Comparison of ENCODE assay signal across 11 cellular contexts in the genomic region with DNA sequence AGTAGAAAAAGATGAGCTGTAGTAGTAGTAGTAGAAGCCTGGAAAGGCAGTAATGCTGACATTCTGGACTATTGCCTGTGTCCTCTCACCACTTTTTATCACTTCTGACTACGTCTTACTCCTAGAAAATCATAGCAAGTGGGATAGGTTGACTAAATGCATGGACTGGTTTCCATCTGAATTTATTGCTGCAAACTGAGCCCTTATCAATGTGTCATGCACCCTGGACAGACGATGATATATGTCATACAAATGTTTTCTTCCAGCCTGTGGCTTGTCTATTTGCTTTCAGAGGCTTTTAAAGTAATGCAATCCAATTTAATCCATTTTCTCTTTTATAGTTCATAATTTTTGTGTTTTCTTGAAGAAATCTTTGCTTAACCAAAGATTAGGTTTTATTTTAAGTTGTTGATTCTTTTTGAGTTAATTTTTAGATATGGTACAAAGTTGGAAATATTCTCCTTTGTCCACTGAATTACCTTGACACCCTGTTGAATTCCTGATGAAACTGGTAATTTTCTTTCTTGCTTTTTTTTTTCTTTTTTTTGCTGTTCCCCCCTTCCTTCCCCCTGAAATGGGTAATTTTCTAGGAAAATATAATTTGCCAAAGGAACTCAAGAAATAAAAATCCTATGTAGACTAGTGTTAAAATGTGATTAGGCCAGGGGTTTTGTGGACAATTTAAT. TPM values are rescaled to one million over a fixed set of nuclear protein-coding genes. Genes with fewer than 3 reads are reported as not detected.
DNase-seq lines count a peak whose midpoint lies in the region; ATAC-seq and TF ChIP-seq lines count a peak whose summit lies in the region.
"Had no signal": no experiment of that assay in that cellular context is flagged by ENCODE, and none has a peak within 500 bp of the region (broad histone marks: within the 10 kb centered on the region; RNA-seq: fewer than 3 reads in every experiment).

No MANE protein-coding gene starts in this region.

- H3K4me1 ChIP-seq in BE2C = no peaks in the 10 kb centered on the region; the same call in none of the 2 replicates

- H3K36me3 Mint-ChIP-seq in T-cell = peaks cover 4% of the 10 kb centered on the region

- no peak overlapping the region for H3K4me3 Mint-ChIP-seq in T-cell

- TF ChIP-seq POLR2A in GM18505 (IDR thresholded peaks at IDR 0.05; ENCODE audit: borderline replicate concordance, extremely low read depth, insufficient read depth, insufficient read length) = no peak

- DNase-seq in BE2C = peak; percentile 6
- DNase-seq in HEK293T (ENCODE audit: extremely low spot score) = peak; percentile 68
- no peak for DNase-seq in T-cell
- DNase-seq in kidney tubule cell (ENCODE audit: low spot score) = peak; percentile 26
- no peak for DNase-seq in occipital lobe (lab: John Stamatoyannopoulos, UW)
- DNase-seq in H7 = no peak
- DNase-seq in stimulated activated CD4-positive, alpha-beta T cell treated with anti-CD3 and anti-CD28 coated beads, Interleukin-4, amount 100 ng/mL, for 1 hour = no peak
- DNase-seq: NCI-H2029 treated with DMSO at 0.1 percent for 48 hours, uterus had no signal

- no peaks in the 10 kb centered on the region for H3K9me3 Mint-ChIP-seq in T-cell

- no peak for TF ChIP-seq CTCF in BE2C (IDR thresholded peaks at IDR 0.05; ENCODE audit: low read depth, low read length)

- H3K27me3 ChIP-seq in BE2C (no peaks in the 10 kb centered on the region), H7 (ENCODE audit: control insufficient read depth, insufficient read depth, low read length) (no peaks in the 10 kb centered on the region)
- H3K27me3 ChIP-seq: neutrophil, uterus had no signal

- no peaks in the 10 kb centered on the region for H3K9me3 ChIP-seq in BE2C
- H3K9me3 ChIP-seq: neutrophil, uterus had no signal

- peaks cover 16 to 20% (median 16%) of the 10 kb centered on the region in 3 donors for H3K4me1 Mint-ChIP-seq in T-cell

- POLR2A ChIA-PET in HEK293T (lab: Yijun Ruan, JAX) (interaction anchor here (0.6 kb wide), 1 partner anchor 88 kb away, joined by 3 read pairs; no protein-coding TSS in a partner anchor), T-cell (lab: Charles Lee) (interaction anchor here in 1 of 2 donors (0.6 kb wide), 1 partner anchor 523 kb away, joined by 3 read pairs; no protein-coding TSS in a partner anchor)

- H3K27ac Mint-ChIP-seq in T-cell = peak overlapping the region; percentile 10 to 40

- H3K36me3 ChIP-seq in BE2C = no peaks in the 10 kb centered on the region
- H3K36me3 ChIP-seq in H7 (replicated peaks; ENCODE audit: control insufficient read depth, insufficient read depth, low read length) = no peaks in the 10 kb centered on the region; the same call in 1 of the 2 replicates
- H3K36me3 ChIP-seq: neutrophil, uterus had no signal

- H3K27me3 Mint-ChIP-seq in T-cell = no peaks in the 10 kb centered on the region

- CTCF ChIA-PET in HEK293T (lab: Yijun Ruan, JAX) = no interaction called here
- CTCF ChIA-PET in T-cell (lab: Charles Lee) = no interaction called here

- ATAC-seq in T-cell (replicated peaks in 1 of 4) = no peak
- no peak for ATAC-seq in GM18505 (IDR thresholded peaks at IDR 0.05; ENCODE audit: unreplicated experiment)

- H3K4me3 ChIP-seq in BE2C (ENCODE audit: low read depth, low read length) = no peak overlapping the region
- H3K4me3 ChIP-seq in H7 (ENCODE audit: insufficient read depth, low read depth, low read length) = no peak overlapping the region
- H3K4me3 ChIP-seq: uterus had no signal

TF ChIP-seq in HEK293T, 16 proteins besides CTCF, POLR2A, EP300 and RAD21:
- TF ChIP-seq HDGF (IDR thresholded peaks at IDR 0.05; ENCODE audit: borderline replicate concordance) (no peak), FOXK2 (IDR thresholded peaks at IDR 0.05) (no peak), CTBP1 (IDR thresholded peaks at IDR 0.05; ENCODE audit: borderline replicate concordance) (peak; percentile 80), FOXM1 (IDR thresholded peaks at IDR 0.05; ENCODE audit: borderline replicate concordance) (no peak), L3MBTL2 (conservative IDR thresholded peaks at IDR 0.05) (no peak), ARNT (IDR thresholded peaks at IDR 0.05) (no peak), SP1 (IDR thresholded peaks at IDR 0.05) (no peak), BHLHE40 (IDR thresholded peaks at IDR 0.05; ENCODE audit: borderline replicate concordance) (no peak), LEF1 (IDR thresholded peaks at IDR 0.05; ENCODE audit: borderline replicate concordance) (peak; percentile 29; the same call in 1 of the 2 replicates), NFRKB (IDR thresholded peaks at IDR 0.05) (no peak), TARDBP (IDR thresholded peaks at IDR 0.05) (no peak), FOXA1 (IDR thresholded peaks at IDR 0.05) (no peak)
- TF ChIP-seq, protein P1, sequence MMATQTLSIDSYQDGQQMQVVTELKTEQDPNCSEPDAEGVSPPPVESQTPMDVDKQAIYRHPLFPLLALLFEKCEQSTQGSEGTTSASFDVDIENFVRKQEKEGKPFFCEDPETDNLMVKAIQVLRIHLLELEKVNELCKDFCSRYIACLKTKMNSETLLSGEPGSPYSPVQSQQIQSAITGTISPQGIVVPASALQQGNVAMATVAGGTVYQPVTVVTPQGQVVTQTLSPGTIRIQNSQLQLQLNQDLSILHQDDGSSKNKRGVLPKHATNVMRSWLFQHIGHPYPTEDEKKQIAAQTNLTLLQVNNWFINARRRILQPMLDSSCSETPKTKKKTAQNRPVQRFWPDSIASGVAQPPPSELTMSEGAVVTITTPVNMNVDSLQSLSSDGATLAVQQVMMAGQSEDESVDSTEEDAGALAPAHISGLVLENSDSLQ (IDR thresholded peaks at IDR 0.05) = peak; percentile 98

RNA-seq across cellular contexts. Expression of a gene that starts 47.1 kb away (rescaled TPM):
- polyA plus RNA-seq in BE2C (2012; ENCODE audit: insufficient read depth, insufficient read length, low read depth) = 8.8 TPM
- total RNA-seq in T-cell = 10 to 100 TPM; 25.5 to 32.6 (median 31.1) TPM
- 9.7 TPM for total RNA-seq in occipital lobe
- total RNA-seq in H7 (2014; rRNA removed; shearing (Covaris generic)) = 16.9 and 23.0 TPM in 2 replicates

Comparison
In these comparisons a context has a peak if more than half of its experiments do, and no peak if none do; other contexts are left out.
1. DNase-seq: peak in BE2C (single experiment), HEK293T (single experiment) and kidney tubule cell (single experiment); none in T-cell (0 of 34), occipital lobe (single experiment), H7 (single experiment) and stimulated activated CD4-positive, alpha-beta T cell treated with anti-CD3 and anti-CD28 coated beads, Interleukin-4, amount 100 ng/mL, for 1 hour (single experiment).